ENCODE assay signal across 1 cellular context in genomic region chr20:46363874-46364669, GRCh38.
TF ChIP-seq lines count a peak whose summit lies in the region.

No MANE protein-coding gene starts in this region.

TF ChIP-seq in HEK293, 187 proteins besides CTCF, POLR2A, EP300 and RAD21 (continued from another document and continues in another):
- TF ChIP-seq ZNF76 (tag by site-specific recombination; IDR thresholded peaks at IDR 0.05; ENCODE audit: borderline replicate concordance, low read depth) = peak; percentile 69
- peak; percentile 84 for TF ChIP-seq SP3 (tag by site-specific recombination; IDR thresholded peaks at IDR 0.05)
- TF ChIP-seq ZNF654 (tag by site-specific recombination; IDR thresholded peaks at IDR 0.05; ENCODE audit: low read depth) = no peak
- no peak for TF ChIP-seq ZNF221 (tag by site-specific recombination; IDR thresholded peaks at IDR 0.05; ENCODE audit: borderline replicate concordance)
- TF ChIP-seq IKZF3 (tag by site-specific recombination; IDR thresholded peaks at IDR 0.05) = peak; percentile 29; the same call in 1 of the 2 replicates
- no peak for TF ChIP-seq ZNF112 (tag by site-specific recombination; IDR thresholded peaks at IDR 0.05)
- TF ChIP-seq AEBP2 (tag by site-specific recombination; IDR thresholded peaks at IDR 0.05; ENCODE audit: borderline replicate concordance) = no peak
- no peak for TF ChIP-seq ZSCAN18 (tag by site-specific recombination; IDR thresholded peaks at IDR 0.05)
- no peak for TF ChIP-seq ZNF19 (tag by site-specific recombination; IDR thresholded peaks at IDR 0.05; ENCODE audit: low read depth)
- TF ChIP-seq ZIC2 (tag by site-specific recombination; IDR thresholded peaks at IDR 0.05) = peak; percentile 49
- TF ChIP-seq ZNF529 (tag by site-specific recombination; IDR thresholded peaks at IDR 0.05; ENCODE audit: insufficient replicate concordance) = no peak
- TF ChIP-seq ZNF2 (tag by site-specific recombination; IDR thresholded peaks at IDR 0.05) = peak; percentile 72
- TF ChIP-seq KLF7 (tag by site-specific recombination; IDR thresholded peaks at IDR 0.05; ENCODE audit: borderline replicate concordance) = peak; percentile 80
- TF ChIP-seq ZNF645 (tag by site-specific recombination; IDR thresholded peaks at IDR 0.05) = no peak
- no peak for TF ChIP-seq ZFP69B (tag by site-specific recombination; IDR thresholded peaks at IDR 0.05)
- TF ChIP-seq ZNF248 (tag by site-specific recombination; IDR thresholded peaks at IDR 0.05) = no peak
- no peak for TF ChIP-seq PRDM1 (tag by site-specific recombination; IDR thresholded peaks at IDR 0.05)
- no peak for TF ChIP-seq ZNF140 (tag by site-specific recombination; IDR thresholded peaks at IDR 0.05)
- 0 out of 2 replicates have a peak, but pooled peaks have one; percentile 67 for TF ChIP-seq ZSCAN30 (tag by site-specific recombination; IDR thresholded peaks at IDR 0.05)
- TF ChIP-seq ZNF391 (tag by site-specific recombination; IDR thresholded peaks at IDR 0.05; ENCODE audit: borderline replicate concordance, low read depth) = peak; percentile 71; the same call in 1 of the 2 replicates
- TF ChIP-seq SP2 (tag by site-specific recombination; IDR thresholded peaks at IDR 0.05) = peak; percentile 85
- no peak for TF ChIP-seq ATF2 (tag by site-specific recombination; IDR thresholded peaks at IDR 0.05; ENCODE audit: low read depth)
- TF ChIP-seq ZBTB11 (tag by site-specific recombination; conservative IDR thresholded peaks at IDR 0.05; ENCODE audit: low read depth) = peak; percentile 97
- TF ChIP-seq ZNF138 (tag by site-specific recombination; IDR thresholded peaks at IDR 0.05; ENCODE audit: borderline replicate concordance) = no peak
- TF ChIP-seq BCL11A (tag by site-specific recombination; IDR thresholded peaks at IDR 0.05; ENCODE audit: low read depth) = peak; percentile 85
- TF ChIP-seq ZNF518A (tag by site-specific recombination; conservative IDR thresholded peaks at IDR 0.05; ENCODE audit: low read depth) = peak; percentile 81
- TF ChIP-seq ZNF501 (tag by site-specific recombination; IDR thresholded peaks at IDR 0.05) = peak; percentile 86
- TF ChIP-seq ZFP41 (tag by site-specific recombination; IDR thresholded peaks at IDR 0.05; ENCODE audit: borderline replicate concordance) = no peak
- no peak for TF ChIP-seq ZNF677 (tag by site-specific recombination; IDR thresholded peaks at IDR 0.05)
- peak; percentile 62; the same call in 1 of the 2 replicates for TF ChIP-seq ZBTB8A (tag by site-specific recombination; IDR thresholded peaks at IDR 0.05)
- no peak for TF ChIP-seq ZNF433 (tag by site-specific recombination; IDR thresholded peaks at IDR 0.05; ENCODE audit: low read depth)
- peak; percentile 68; the same call in 1 of the 2 replicates for TF ChIP-seq ZNF610 (tag by site-specific recombination; IDR thresholded peaks at IDR 0.05; ENCODE audit: borderline replicate concordance)
- TF ChIP-seq OVOL3 (tag by site-specific recombination; IDR thresholded peaks at IDR 0.05) = 0 out of 2 replicates have a peak, but pooled peaks have one; percentile 28
- TF ChIP-seq ZNF37A (tag by site-specific recombination; IDR thresholded peaks at IDR 0.05) = no peak
- TF ChIP-seq ZNF548 (tag by site-specific recombination; IDR thresholded peaks at IDR 0.05) = no peak
- no peak for TF ChIP-seq ZNF549 (tag by site-specific recombination; IDR thresholded peaks at IDR 0.05)
- peak; percentile 88 for TF ChIP-seq SP7 (tag by site-specific recombination; IDR thresholded peaks at IDR 0.05)
- no peak for TF ChIP-seq ZNF23 (tag by site-specific recombination; IDR thresholded peaks at IDR 0.05; ENCODE audit: borderline replicate concordance)
- TF ChIP-seq ZNF169 (tag by site-specific recombination; IDR thresholded peaks at IDR 0.05) = no peak
- TF ChIP-seq ZNF560 (tag by site-specific recombination; IDR thresholded peaks at IDR 0.05; ENCODE audit: borderline replicate concordance) = no peak
- TF ChIP-seq ZBTB48 (tag by site-specific recombination; IDR thresholded peaks at IDR 0.05) = no peak
- no peak for TF ChIP-seq ZNF558 (tag by site-specific recombination; IDR thresholded peaks at IDR 0.05)
- no peak for TF ChIP-seq ZBTB44 (tag by site-specific recombination; IDR thresholded peaks at IDR 0.05)
- no peak for TF ChIP-seq ZNF707 (tag by site-specific recombination; IDR thresholded peaks at IDR 0.05)
